ENCODE assay signal across 8 cellular contexts in the genomic region with DNA sequence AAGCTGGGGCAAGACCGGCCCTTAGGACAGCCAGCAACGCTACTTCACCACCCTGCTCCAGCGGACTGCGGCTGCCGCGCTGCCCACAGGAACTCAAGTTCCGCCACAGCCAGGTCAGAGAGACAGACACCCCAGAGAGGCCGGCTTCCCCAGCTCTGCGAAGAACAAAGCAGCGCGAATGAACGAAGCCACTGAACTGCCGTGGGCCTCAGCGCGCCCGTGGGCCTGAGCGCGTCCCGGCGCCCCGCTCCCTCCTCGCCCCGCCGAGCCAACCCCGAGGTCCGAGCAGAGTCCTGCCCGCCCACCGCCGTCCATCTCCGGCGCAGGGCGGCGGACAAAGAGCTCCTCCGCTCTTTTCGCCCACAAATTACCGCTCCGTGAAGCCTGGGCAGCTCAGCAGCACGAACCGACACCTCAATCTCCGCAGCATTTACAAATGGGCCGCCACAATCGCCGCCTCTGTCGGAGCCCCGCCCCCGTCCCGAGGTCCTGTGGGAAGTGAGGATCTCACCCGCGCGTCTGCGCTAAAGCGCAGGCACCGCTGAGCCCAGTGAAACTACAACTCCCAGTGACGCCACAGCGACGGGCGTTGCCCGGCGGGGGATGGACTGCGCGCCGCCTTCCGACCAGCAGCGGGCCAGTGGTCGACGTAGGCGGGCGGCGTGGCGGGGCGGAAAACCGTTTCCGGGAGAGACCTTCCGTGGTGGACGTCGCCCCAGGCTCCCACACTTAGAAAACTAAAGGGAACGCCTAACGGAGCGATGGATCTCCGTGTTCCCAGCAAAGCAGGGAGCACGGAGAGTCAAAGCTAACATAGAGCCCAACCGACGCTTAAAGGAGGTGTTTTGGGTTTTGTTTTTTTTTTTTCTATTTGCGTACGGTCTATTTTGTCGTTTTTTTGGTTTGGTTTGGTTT.
DNase-seq lines count a peak whose midpoint lies in the region; ATAC-seq and TF ChIP-seq lines count a peak whose summit lies in the region.

No MANE protein-coding gene starts in this region.

- peak overlapping the region; percentile 97 to 98 for H3K4me3 Mint-ChIP-seq in effector memory CD8-positive, alpha-beta T cell
- H3K4me3 Mint-ChIP-seq in memory B cell: peak overlapping the region; percentile 90

- peak; percentile 97 for ATAC-seq in effector memory CD8-positive, alpha-beta T cell (replicated peaks)
- peak; percentile 92 for ATAC-seq in memory B cell (ENCODE audit: low read depth)

- peaks cover 5 to 16% of the 10 kb centered on the region in 2 donors for H3K4me1 Mint-ChIP-seq in effector memory CD8-positive, alpha-beta T cell (ENCODE audit: low read depth in 2 of 2)
- H3K4me1 Mint-ChIP-seq in memory B cell: peaks cover 5% of the 10 kb centered on the region

- H3K9me3 Mint-ChIP-seq in effector memory CD8-positive, alpha-beta T cell: no peaks in the 10 kb centered on the region
- no peaks in the 10 kb centered on the region for H3K9me3 Mint-ChIP-seq in memory B cell

- H3K27ac Mint-ChIP-seq in effector memory CD8-positive, alpha-beta T cell: peak overlapping the region; percentile 87 to 96
- H3K27ac Mint-ChIP-seq in memory B cell: peak overlapping the region; percentile 99

- peaks cover 12% of the 10 kb centered on the region for H3K36me3 Mint-ChIP-seq in effector memory CD8-positive, alpha-beta T cell (ENCODE audit: insufficient read depth)
- H3K36me3 Mint-ChIP-seq in memory B cell: no peaks in the 10 kb centered on the region

- DNase-seq in COLO829 (ENCODE audit: low spot score) (peak; percentile 93), GM20000 (ENCODE audit: low spot score) (peak; percentile 93), HS-5 (ENCODE audit: low read depth) (peak; percentile 55), NOMO-1 (lab: John Stamatoyannopoulos, UW; ENCODE audit: unreplicated experiment in 2 of 2) (peak; percentile 94 to 98), memory B cell (ENCODE audit: low spot score in 2 of 2) (peak; percentile 83 to 89)
- DNase-seq in activated CD8-positive, alpha-beta memory T cell treated with anti-CD3 and anti-CD28 coated beads for 48 hours (ENCODE audit: low read depth in 2 of 3, low spot score in 2 of 3): peak; percentile 71 to 87 (median 83)
- peak; percentile 88 to 89 (median 89) for DNase-seq in effector memory CD8-positive, alpha-beta T cell
- DNase-seq in stimulated activated CD8-positive, alpha-beta memory T cell treated with anti-CD3 and anti-CD28 coated beads, Interleukin-12 subunit alpha, Interleukin-12 subunit beta, amount 100 ng/mL, for 1 hour (ENCODE audit: low read depth): peak; percentile 90

- H3K27me3 Mint-ChIP-seq in effector memory CD8-positive, alpha-beta T cell: no peaks in the 10 kb centered on the region
- H3K27me3 Mint-ChIP-seq in memory B cell: no peaks in the 10 kb centered on the region

- TF ChIP-seq CTCF in GM20000 (IDR thresholded peaks at IDR 0.05; ENCODE audit: extremely low read depth, missing control alignments): no peak

Comparison
In these comparisons a context has a peak if more than half of its experiments do, and no peak if none do; other contexts are left out.
1. Peak in every context shown above with its lines: DNase-seq and ATAC-seq.